Comparison of ENCODE assay signal across 14 cellular contexts in genomic region chr3:102089904-102090492, GRCh38.
DNase-seq lines count a peak whose midpoint lies in the region; ATAC-seq and TF ChIP-seq lines count a peak whose summit lies in the region.
"Had no signal": no experiment of that assay in that cellular context is flagged by ENCODE, and none has a peak within 500 bp of the region (broad histone marks: within the 10 kb centered on the region; RNA-seq: fewer than 3 reads in every experiment).

No MANE protein-coding gene starts in this region.

- no peaks in the 10 kb centered on the region for H3K27me3 ChIP-seq in kidney epithelial cell (ENCODE audit: control insufficient read depth, insufficient read depth, low read length)

- H3K9me2 ChIP-seq in OCI-LY7 (ENCODE audit: insufficient read depth, low read length), result no peaks in the 10 kb centered on the region

- H3K4me1 ChIP-seq in OCI-LY7 (ENCODE audit: insufficient read depth, low read length, poor library complexity, severe bottlenecking), result no peaks in the 10 kb centered on the region

- no peak overlapping the region for H3K4me3 Mint-ChIP-seq in activated T-helper 2 cell treated with anti-CD3 and anti-CD28 coated beads, Interferon-gamma antibody, Interleukin-2, Interleukin-4, amounts not matched to agents 10 μg/mL and 5 μg/mL and 100 μg/mL, durations not matched to agents 14 hours and 24 hours and 36 hours (ENCODE audit: low read depth)
- H3K4me3 Mint-ChIP-seq in stimulated activated memory B cell treated with anti-CD40 and anti-IgM and Interleukin-4, amounts not matched to agents 10 μg/mL and 1 μg/mL and 100 μg/mL, for 72 hours, result no peak overlapping the region
- H3K4me3 Mint-ChIP-seq: CD8-positive, alpha-beta T cell; naive thymus-derived CD8-positive, alpha-beta T cell had no signal

- DNase-seq in HCEC 1CT (peak; percentile 83), kidney epithelial cell (ENCODE audit: low read depth) (peak; percentile 92), NCI-H2171 treated with DMSO at 0.1 percent for 48 hours (lab: John Stamatoyannopoulos, UW) (no peak), OCI-LY7 (ENCODE audit: low spot score) (no peak)
- no peak for DNase-seq in activated T-helper 2 cell treated with anti-CD3 and anti-CD28 coated beads, Interferon-gamma antibody, Interleukin-2, Interleukin-4, amounts not matched to agents 10 μg/mL and 5 μg/mL and 100 μg/mL, durations not matched to agents 14 hours and 24 hours and 36 hours (ENCODE audit: low spot score)
- DNase-seq: amygdala; CD8-positive, alpha-beta T cell; head of caudate nucleus; naive thymus-derived CD8-positive, alpha-beta T cell; NCI-H1105 treated with DMSO at 0.1 percent for 48 hours had no signal

- intact Hi-C loops in activated T-helper 2 cell treated with anti-CD3 and anti-CD28 coated beads, Interferon-gamma antibody, Interleukin-2, Interleukin-4, amounts not matched to agents 10 μg/mL and 5 μg/mL and 100 μg/mL, durations not matched to agents 14 hours and 24 hours and 36 hours (cut with micrococcal nuclease), result loop anchor here (5.0 to 10.0 kb wide), 2 partner anchors 58 to 405 kb away; partner anchors contain the start of gene RPL24
- intact Hi-C loops in OCI-LY7 (cut with micrococcal nuclease; ENCODE audit: unreplicated experiment), result no loop called here

- no peaks in the 10 kb centered on the region for H3K9me3 ChIP-seq in OCI-LY7 (ENCODE audit: low read length)

- H3K79me2 ChIP-seq in OCI-LY7 (ENCODE audit: insufficient read depth, low read depth, low read length), result no peaks in the 10 kb centered on the region

- H3K36me3 ChIP-seq in kidney epithelial cell (ENCODE audit: control insufficient read depth, insufficient read depth, low read length), result no peaks in the 10 kb centered on the region
- no peaks in the 10 kb centered on the region for H3K36me3 ChIP-seq in OCI-LY7 (ENCODE audit: insufficient read depth, low read length)

- no TSS peak for BruUV-seq in OCI-LY7 (replicated peaks; lab: Mats Ljungman, UMichigan)

- H3K27me3 Mint-ChIP-seq in activated T-helper 2 cell treated with anti-CD3 and anti-CD28 coated beads, Interferon-gamma antibody, Interleukin-2, Interleukin-4, amounts not matched to agents 10 μg/mL and 5 μg/mL and 100 μg/mL, durations not matched to agents 14 hours and 24 hours and 36 hours (ENCODE audit: low read depth), result no peaks in the 10 kb centered on the region
- no peaks in the 10 kb centered on the region for H3K27me3 Mint-ChIP-seq in stimulated activated memory B cell treated with anti-CD40 and anti-IgM and Interleukin-4, amounts not matched to agents 10 μg/mL and 1 μg/mL and 100 μg/mL, for 72 hours
- H3K27me3 Mint-ChIP-seq: naive thymus-derived CD8-positive, alpha-beta T cell had no signal

- H4K20me1 ChIP-seq in OCI-LY7 (ENCODE audit: insufficient read depth, low read length), result no peaks in the 10 kb centered on the region

- no peak for ATAC-seq in GM18868 (IDR thresholded peaks at IDR 0.05; ENCODE audit: unreplicated experiment)
- no peak for ATAC-seq in stimulated activated memory B cell treated with anti-CD40 and anti-IgM and Interleukin-4, amounts not matched to agents 10 μg/mL and 1 μg/mL and 100 μg/mL, for 72 hours
- ATAC-seq: CD8-positive, alpha-beta T cell; naive thymus-derived CD8-positive, alpha-beta T cell had no signal

- CTCF ChIA-PET in OCI-LY7 (lab: Charles Lee; ENCODE audit: unreplicated experiment), result no interaction called here

- TF ChIP-seq CTCF in 22Rv1 (IDR thresholded peaks at IDR 0.05), result no peak
- TF ChIP-seq CTCF in kidney epithelial cell (IDR thresholded peaks at IDR 0.05; ENCODE audit: insufficient read depth, low read length, poor library complexity, severe bottlenecking), result no peak
- no peak for TF ChIP-seq CTCF in OCI-LY7 (conservative IDR thresholded peaks at IDR 0.05; ENCODE audit: low read length)

- H3K4me3 ChIP-seq in kidney epithelial cell (ENCODE audit: low read depth, low read length), result no peak overlapping the region
- H3K4me3 ChIP-seq in OCI-LY7 (ENCODE audit: low read depth, low read length, poor library complexity, severe bottlenecking), result no peak overlapping the region

- POLR2A ChIA-PET in OCI-LY7 (lab: Charles Lee), result interaction anchor here (2.0 kb wide), 1 partner anchor 8 kb away, joined by 8 read pairs; no protein-coding TSS in a partner anchor

- peaks cover 6% of the 10 kb centered on the region for H3K9me3 Mint-ChIP-seq in activated T-helper 2 cell treated with anti-CD3 and anti-CD28 coated beads, Interferon-gamma antibody, Interleukin-2, Interleukin-4, amounts not matched to agents 10 μg/mL and 5 μg/mL and 100 μg/mL, durations not matched to agents 14 hours and 24 hours and 36 hours
- H3K9me3 Mint-ChIP-seq in stimulated activated memory B cell treated with anti-CD40 and anti-IgM and Interleukin-4, amounts not matched to agents 10 μg/mL and 1 μg/mL and 100 μg/mL, for 72 hours, result no peaks in the 10 kb centered on the region
- H3K9me3 Mint-ChIP-seq: CD8-positive, alpha-beta T cell; naive thymus-derived CD8-positive, alpha-beta T cell had no signal

- peaks cover 63% of the 10 kb centered on the region for H3K4me1 Mint-ChIP-seq in activated T-helper 2 cell treated with anti-CD3 and anti-CD28 coated beads, Interferon-gamma antibody, Interleukin-2, Interleukin-4, amounts not matched to agents 10 μg/mL and 5 μg/mL and 100 μg/mL, durations not matched to agents 14 hours and 24 hours and 36 hours (ENCODE audit: low read depth)
- peaks cover 22% of the 10 kb centered on the region for H3K4me1 Mint-ChIP-seq in stimulated activated memory B cell treated with anti-CD40 and anti-IgM and Interleukin-4, amounts not matched to agents 10 μg/mL and 1 μg/mL and 100 μg/mL, for 72 hours

- H3K27ac ChIP-seq in 22Rv1 (peak overlapping the region; percentile 79), OCI-LY7 (ENCODE audit: low read depth, low read length, poor library complexity, severe bottlenecking) (no peak overlapping the region)
- H3K27ac ChIP-seq: RWPE1 had no signal

- peak overlapping the region; percentile 31 for H3K27ac Mint-ChIP-seq in activated T-helper 2 cell treated with anti-CD3 and anti-CD28 coated beads, Interferon-gamma antibody, Interleukin-2, Interleukin-4, amounts not matched to agents 10 μg/mL and 5 μg/mL and 100 μg/mL, durations not matched to agents 14 hours and 24 hours and 36 hours
- H3K27ac Mint-ChIP-seq in stimulated activated memory B cell treated with anti-CD40 and anti-IgM and Interleukin-4, amounts not matched to agents 10 μg/mL and 1 μg/mL and 100 μg/mL, for 72 hours, result no peak overlapping the region
- H3K27ac Mint-ChIP-seq: CD8-positive, alpha-beta T cell had no signal

- H3K4me2 ChIP-seq in OCI-LY7 (ENCODE audit: low read length), result no peak overlapping the region

- peaks cover 11% of the 10 kb centered on the region for H3K36me3 Mint-ChIP-seq in activated T-helper 2 cell treated with anti-CD3 and anti-CD28 coated beads, Interferon-gamma antibody, Interleukin-2, Interleukin-4, amounts not matched to agents 10 μg/mL and 5 μg/mL and 100 μg/mL, durations not matched to agents 14 hours and 24 hours and 36 hours (ENCODE audit: low read depth)
- no peaks in the 10 kb centered on the region for H3K36me3 Mint-ChIP-seq in stimulated activated memory B cell treated with anti-CD40 and anti-IgM and Interleukin-4, amounts not matched to agents 10 μg/mL and 1 μg/mL and 100 μg/mL, for 72 hours
- H3K36me3 Mint-ChIP-seq: CD8-positive, alpha-beta T cell; naive thymus-derived CD8-positive, alpha-beta T cell had no signal

- H2AFZ ChIP-seq in OCI-LY7 (ENCODE audit: low read length), result no peak overlapping the region

Comparison
In these comparisons a context has a peak if more than half of its experiments do, and no peak if none do; other contexts are left out.
1. DNase-seq: peak in HCEC 1CT (single experiment) and kidney epithelial cell (single experiment); none in activated T-helper 2 cell treated with anti-CD3 and anti-CD28 coated beads, Interferon-gamma antibody, Interleukin-2, Interleukin-4, amounts not matched to agents 10 μg/mL and 5 μg/mL and 100 μg/mL, durations not matched to agents 14 hours and 24 hours and 36 hours (single experiment), NCI-H2171 treated with DMSO at 0.1 percent for 48 hours (single experiment) and OCI-LY7 (single experiment).